Comparison of ENCODE assay signal across 27 cellular contexts in genomic region chr1:117066367-117066766, GRCh38.
"Had no signal": no experiment of that assay in that cellular context is flagged by ENCODE, and none has a peak within 500 bp of the region (broad histone marks: within the 10 kb centered on the region; RNA-seq: fewer than 3 reads in every experiment).

No MANE protein-coding gene starts in this region.

- DNase-seq: dermis blood vessel endothelial cell; effector memory CD4-positive, alpha-beta T cell; foreskin keratinocyte; heart right ventricle; hippocampal formation; immature natural killer cell; islet precursor cell; kidney glomerular epithelial cell; left ventricle myocardium superior; lower lobe of right lung; naive thymus-derived CD4-positive, alpha-beta T cell; right lobe of liver; small intestine; stimulated activated CD4-positive, alpha-beta T cell treated with anti-CD3 and anti-CD28 coated beads, Interleukin-15, amount 100 ng/mL, for 24 hours; stimulated activated CD4-positive, alpha-beta T cell treated with anti-CD3 and anti-CD28 coated beads, Interleukin-2, amount 100 ng/mL, for 48 hours; stimulated activated naive B cell treated with anti-CD40 and anti-IgM and Interleukin-4, amounts not matched to agents 10 μg/mL and 1 μg/mL and 100 μg/mL, for 72 hours had no signal

- H3K9ac ChIP-seq: parathyroid adenoma had no signal

- H3K27me3 Mint-ChIP-seq: naive thymus-derived CD4-positive, alpha-beta T cell; progenitor cell of endocrine pancreas; stimulated activated naive B cell treated with anti-CD40 and anti-IgM and Interleukin-4, amounts not matched to agents 10 μg/mL and 1 μg/mL and 100 μg/mL, for 72 hours; stimulated activated naive CD8-positive, alpha-beta T cell treated with anti-CD3 and anti-CD28 coated beads, Interleukin-15, Interleukin-2, amounts not matched to agents 100 ng/mL and 50 ng/mL, for 24 hours had no signal

- H3K27ac ChIP-seq: coronary artery, esophagus muscularis mucosa, foreskin keratinocyte, gastroesophageal sphincter, heart right ventricle, lower lobe of right lung, neutrophil, parathyroid adenoma, right lobe of liver, thoracic aorta, tibial nerve, vagina had no signal

- H3K36me3 ChIP-seq: esophagus muscularis mucosa, gastroesophageal sphincter, lower lobe of right lung, neutrophil, thoracic aorta, vagina had no signal

- H3K79me2 ChIP-seq: parathyroid adenoma had no signal

- H3K27me3 ChIP-seq: esophagus muscularis mucosa, foreskin keratinocyte, gastroesophageal sphincter, heart right ventricle, neutrophil, right lobe of liver, tibial nerve, vagina had no signal

- H3K9me3 Mint-ChIP-seq: immature natural killer cell; nephron; stimulated activated naive B cell treated with anti-CD40 and anti-IgM and Interleukin-4, amounts not matched to agents 10 μg/mL and 1 μg/mL and 100 μg/mL, for 72 hours; stimulated activated naive CD8-positive, alpha-beta T cell treated with anti-CD3 and anti-CD28 coated beads, Interleukin-15, Interleukin-2, amounts not matched to agents 100 ng/mL and 50 ng/mL, for 24 hours had no signal

- H3K4me1 ChIP-seq: lower lobe of right lung, parathyroid adenoma, right lobe of liver, tibial nerve had no signal

- H3K27ac Mint-ChIP-seq: immature natural killer cell; naive thymus-derived CD4-positive, alpha-beta T cell; nephron; progenitor cell of endocrine pancreas; stimulated activated naive B cell treated with anti-CD40 and anti-IgM and Interleukin-4, amounts not matched to agents 10 μg/mL and 1 μg/mL and 100 μg/mL, for 72 hours; stimulated activated naive CD8-positive, alpha-beta T cell treated with anti-CD3 and anti-CD28 coated beads, Interleukin-15, Interleukin-2, amounts not matched to agents 100 ng/mL and 50 ng/mL, for 24 hours had no signal

- H3K9me3 ChIP-seq: esophagus muscularis mucosa, gastroesophageal sphincter, heart right ventricle, lower lobe of right lung, neutrophil, right lobe of liver, thoracic aorta, tibial nerve, vagina had no signal

- H3K4me3 ChIP-seq: coronary artery, esophagus muscularis mucosa, gastroesophageal sphincter, heart right ventricle, lower lobe of right lung, right lobe of liver, thoracic aorta, tibial nerve, vagina had no signal

- ATAC-seq: foreskin keratinocyte; gastroesophageal sphincter; heart right ventricle; left ventricle myocardium superior; lower lobe of right lung; naive thymus-derived CD4-positive, alpha-beta T cell; right lobe of liver; stimulated activated naive B cell treated with anti-CD40 and anti-IgM and Interleukin-4, amounts not matched to agents 10 μg/mL and 1 μg/mL and 100 μg/mL, for 72 hours had no signal

- H2AFZ ChIP-seq: parathyroid adenoma had no signal

- H3K4me3 Mint-ChIP-seq: immature natural killer cell; naive thymus-derived CD4-positive, alpha-beta T cell; nephron; stimulated activated naive B cell treated with anti-CD40 and anti-IgM and Interleukin-4, amounts not matched to agents 10 μg/mL and 1 μg/mL and 100 μg/mL, for 72 hours; stimulated activated naive CD8-positive, alpha-beta T cell treated with anti-CD3 and anti-CD28 coated beads, Interleukin-15, Interleukin-2, amounts not matched to agents 100 ng/mL and 50 ng/mL, for 24 hours had no signal
